In genomic region chr15:98727115-98728040, GRCh38 we compare ENCODE assay signal across 8 cellular contexts.
DNase-seq lines count a peak whose midpoint lies in the region; ATAC-seq and TF ChIP-seq lines count a peak whose summit lies in the region.

No MANE protein-coding gene starts in this region.

- TF ChIP-seq CTCF in BE2C (IDR thresholded peaks at IDR 0.05; ENCODE audit: low read depth, low read length) (no peak), RWPE1 (conservative IDR thresholded peaks at IDR 0.05; ENCODE audit: low read depth) (no peak), fibroblast of villous mesenchyme (IDR thresholded peaks at IDR 0.05; ENCODE audit: insufficient read depth, low read depth, low read length) (no peak), GM13977 (IDR thresholded peaks at IDR 0.05; ENCODE audit: extremely low read depth, insufficient read depth, missing control alignments) (no peak)
- TF ChIP-seq CTCF in CD8-positive, alpha-beta T cell (IDR thresholded peaks at IDR 0.05), result no peak

- peaks cover 47% of the 10 kb centered on the region for H3K4me1 Mint-ChIP-seq in CD8-positive, alpha-beta T cell (ENCODE audit: low read depth)

- no peak overlapping the region for H3K14ac ChIP-seq in neuronal stem cell (ENCODE audit: low read length)

- peak; percentile 87 for DNase-seq in BE2C
- DNase-seq in RWPE1 (ENCODE audit: low spot score), result peak; percentile 98
- DNase-seq in fibroblast of villous mesenchyme (ENCODE audit: low read depth), result peak; percentile 94
- DNase-seq in neuronal stem cell (ENCODE audit: low spot score), result peak; percentile 48
- no peak for DNase-seq in CD8-positive, alpha-beta T cell
- no peak for DNase-seq in GM13977 (ENCODE audit: low spot score)
- DNase-seq in pons (ENCODE audit: low spot score), result no peak

- no peak overlapping the region for H2BK15ac ChIP-seq in neuronal stem cell (ENCODE audit: low read length)

- no peak overlapping the region for H2BK120ac ChIP-seq in neuronal stem cell (ENCODE audit: low read depth, low read length)

- H3K9me3 ChIP-seq in BE2C (no peaks in the 10 kb centered on the region), neuronal stem cell (replicated peaks in 1 of 2; ENCODE audit: control insufficient read depth in 2 of 2, insufficient read depth in 1 of 2, low read depth in 1 of 2, low read length in 2 of 2) (peaks cover 0 to 4% of the 10 kb centered on the region in 2 donors)
- H3K9me3 ChIP-seq in CD8-positive, alpha-beta T cell (ENCODE audit: low read length), result no peaks in the 10 kb centered on the region

- CTCF ChIA-PET in RWPE1 (lab: Yijun Ruan, JAX), result interaction anchor here (0.5 to 0.6 kb wide), 2 partner anchors 277 to 349 kb away, joined by 3 to 4 read pairs; no protein-coding TSS in a partner anchor
- CTCF ChIA-PET in CD8-positive, alpha-beta T cell (lab: Charles Lee), result no interaction called here

- H2BK5ac ChIP-seq in neuronal stem cell (ENCODE audit: low read length), result no peak overlapping the region

- H2BK12ac ChIP-seq in neuronal stem cell (ENCODE audit: low read length), result no peak overlapping the region

- POLR2A ChIA-PET in RWPE1 (lab: Yijun Ruan, JAX; ENCODE audit: low non-redundant PET), result no interaction called here
- POLR2A ChIA-PET in CD8-positive, alpha-beta T cell (lab: Charles Lee), result no interaction called here

- no peaks in the 10 kb centered on the region for H3K9me3 Mint-ChIP-seq in CD8-positive, alpha-beta T cell

- H3K4me3 ChIP-seq in BE2C (ENCODE audit: low read depth, low read length) (peak overlapping the region; percentile 32), fibroblast of villous mesenchyme (ENCODE audit: low read depth, low read length) (no peak overlapping the region), neuronal stem cell (ENCODE audit: low read length in 2 of 2) (no peak overlapping the region)
- H3K4me3 ChIP-seq in CD8-positive, alpha-beta T cell (ENCODE audit: low read depth, low read length), result no peak overlapping the region

- no peaks in the 10 kb centered on the region for H3K27me3 ChIP-seq in BE2C
- H3K27me3 ChIP-seq in neuronal stem cell (ENCODE audit: control insufficient read depth in 3 of 3, insufficient read depth in 3 of 3, low read depth in 1 of 3, low read length in 3 of 3), result no peaks in the 10 kb centered on the region
- no peaks in the 10 kb centered on the region for H3K27me3 ChIP-seq in CD8-positive, alpha-beta T cell (ENCODE audit: insufficient read depth, low read length)

- H2AFZ ChIP-seq in neuronal stem cell (ENCODE audit: low read length), result no peak overlapping the region

- H3K27me3 Mint-ChIP-seq in CD8-positive, alpha-beta T cell (ENCODE audit: low read depth), result no peaks in the 10 kb centered on the region

- no peak overlapping the region for H3K27ac Mint-ChIP-seq in CD8-positive, alpha-beta T cell

- H3K4me1 ChIP-seq in BE2C (peaks cover 85% of the 10 kb centered on the region), neuronal stem cell (ENCODE audit: control insufficient read depth in 2 of 2, insufficient read depth in 1 of 2, low read depth in 1 of 2, low read length in 2 of 2) (peaks cover 26 to 37% of the 10 kb centered on the region in 2 donors)
- H3K4me1 ChIP-seq in CD8-positive, alpha-beta T cell (ENCODE audit: insufficient read depth, low read length), result peaks cover 19% of the 10 kb centered on the region

- H3K23ac ChIP-seq in neuronal stem cell (ENCODE audit: low read depth, low read length, poor library complexity), result no peak overlapping the region

- H3K4me3 Mint-ChIP-seq in CD8-positive, alpha-beta T cell, result no peak overlapping the region

- no peak overlapping the region for H3K9ac ChIP-seq in neuronal stem cell (ENCODE audit: low read depth, low read length, poor library complexity)

- peaks cover 14% of the 10 kb centered on the region for H3K36me3 ChIP-seq in BE2C
- H3K36me3 ChIP-seq in neuronal stem cell (replicated peaks in 1 of 2; ENCODE audit: control insufficient read depth in 2 of 2, insufficient read depth in 2 of 2, low read length in 2 of 2), result no peaks in the 10 kb centered on the region
- no peaks in the 10 kb centered on the region for H3K36me3 ChIP-seq in CD8-positive, alpha-beta T cell (ENCODE audit: insufficient read depth, low read length)

- intact Hi-C loops in CD8-positive, alpha-beta T cell (cut with DNase I, micrococcal nuclease), result no loop called here

- no peak overlapping the region for H4K8ac ChIP-seq in neuronal stem cell (ENCODE audit: low read depth, low read length)

- no peak overlapping the region for H4K91ac ChIP-seq in neuronal stem cell (ENCODE audit: low read depth, low read length, poor library complexity)

- H3K4me2 ChIP-seq in neuronal stem cell (ENCODE audit: insufficient read depth, low read length, poor library complexity, severe bottlenecking), result no peak overlapping the region

- no peak overlapping the region for H2AK5ac ChIP-seq in neuronal stem cell (ENCODE audit: low read depth, low read length)

- no peak overlapping the region for H3K4ac ChIP-seq in neuronal stem cell (ENCODE audit: low read length)

- peaks cover 6% of the 10 kb centered on the region for H3K36me3 Mint-ChIP-seq in CD8-positive, alpha-beta T cell

- in situ Hi-C loops in GM13977 (cut with MboI; ENCODE audit: low pct_unique_long_range_greater_than_20kb, low sequenced_read_pairs, unreplicated experiment), result no loop called here

- no CpG with 5 or more reads among the region's 20 CpGs for WGBS in neuronal stem cell (ENCODE audit: extremely low coverage in 2 of 2, insufficient read length in 2 of 2, insufficient replicate concordance in 1 of 2), 2 donors

- H3K27ac ChIP-seq in RWPE1, result peak overlapping the region; percentile 97
- H3K27ac ChIP-seq in neuronal stem cell (replicated peaks; ENCODE audit: low read length), result peak overlapping the region; percentile 28
- no peak overlapping the region for H3K27ac ChIP-seq in CD8-positive, alpha-beta T cell (ENCODE audit: low read depth, low read length)

- no peak for ATAC-seq in CD8-positive, alpha-beta T cell
- no peak for ATAC-seq in HG03432 (IDR thresholded peaks at IDR 0.05; ENCODE audit: unreplicated experiment)

- H3K79me1 ChIP-seq in neuronal stem cell (ENCODE audit: low read depth, low read length), result peaks cover 3% of the 10 kb centered on the region

- peak overlapping the region; percentile 67 for H3K18ac ChIP-seq in neuronal stem cell (ENCODE audit: low read length)

Comparison
In these comparisons a context has a peak if more than half of its experiments do, and no peak if none do; other contexts are left out.
1. DNase-seq: peak in BE2C (single experiment), RWPE1 (single experiment), fibroblast of villous mesenchyme (single experiment) and neuronal stem cell (single experiment); none in CD8-positive, alpha-beta T cell (0 of 7), GM13977 (single experiment) and pons (single experiment).